ENCODE assay signal across 19 cellular contexts in the genomic region with DNA sequence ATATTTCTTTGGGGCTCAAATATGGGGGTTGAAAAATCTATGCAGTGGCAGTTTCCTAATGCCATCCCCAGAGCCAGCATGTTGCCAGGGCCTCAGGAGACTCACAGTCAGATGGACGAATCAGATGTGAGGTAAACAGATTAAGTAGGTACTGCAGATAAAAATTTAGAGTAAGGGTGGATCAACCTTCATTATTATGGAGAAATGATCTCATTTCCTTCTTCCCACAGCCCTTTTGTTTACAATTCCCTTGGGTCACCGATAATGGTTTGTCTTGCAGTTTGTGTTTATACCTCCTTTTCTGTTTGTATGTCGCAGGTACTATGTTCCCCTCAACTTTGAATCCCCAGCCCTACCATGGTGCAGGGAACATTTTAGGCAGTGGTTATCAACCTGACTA. TPM values are rescaled to one million over a fixed set of nuclear protein-coding genes. Genes with fewer than 3 reads are reported as not detected.
A peak's percentile ranks its signal among the peaks of the same experiment; 100 is the strongest.
DNase-seq lines count a peak whose midpoint lies in the region; ATAC-seq, FAIRE-seq and TF ChIP-seq lines count a peak whose summit lies in the region.
"Had no signal": no experiment of that assay in that cellular context is flagged by ENCODE, and none has a peak within 500 bp of the region (broad histone marks: within the 10 kb centered on the region; RNA-seq: fewer than 3 reads in every experiment).

No MANE protein-coding gene starts in this region.

- no peak overlapping the region for H3K27ac Mint-ChIP-seq in astrocyte (ENCODE audit: unreplicated experiment)
- H3K27ac Mint-ChIP-seq: CD4-positive, CD25-positive, alpha-beta regulatory T cell; stimulated activated memory B cell treated with anti-CD40 and anti-IgM and Interleukin-4, amounts not matched to agents 10 μg/mL and 1 μg/mL and 100 μg/mL, for 72 hours; T-helper 17 cell had no signal

- H3K36me3 Mint-ChIP-seq in astrocyte (ENCODE audit: low read depth, unreplicated experiment): no peaks in the 10 kb centered on the region
- H3K36me3 Mint-ChIP-seq: CD4-positive, CD25-positive, alpha-beta regulatory T cell; stimulated activated memory B cell treated with anti-CD40 and anti-IgM and Interleukin-4, amounts not matched to agents 10 μg/mL and 1 μg/mL and 100 μg/mL, for 72 hours had no signal

- peak; percentile 65 for DNase-seq in NCI-H82 (lab: John Stamatoyannopoulos, UW)
- no peak for DNase-seq in NCI-H82 treated with DMSO at 0.1 percent for 48 hours (lab: John Stamatoyannopoulos, UW; ENCODE audit: unreplicated experiment)
- DNase-seq in NCI-H146 treated with DMSO at 0.1 percent for 48 hours (lab: John Stamatoyannopoulos, UW; ENCODE audit: unreplicated experiment): peak; percentile 29
- DNase-seq in astrocyte (ENCODE audit: low read depth): no peak
- no peak for DNase-seq in GM12892 (ENCODE audit: insufficient read length)
- no peak for DNase-seq in suprapubic skin (ENCODE audit: low spot score in 2 of 2)
- DNase-seq in stimulated activated CD4-positive, alpha-beta T cell treated with anti-CD3 and anti-CD28 coated beads, Interleukin-4, amount 100 ng/mL, for 24 hours: no peak
- DNase-seq: CD4-positive, CD25-positive, alpha-beta regulatory T cell; dorsolateral prefrontal cortex; EL; esophagus squamous epithelium; left ventricle myocardium superior; NCI-H510A; SJCRH30; T-helper 17 cell; thyroid gland had no signal

- no peak overlapping the region for H3K4me3 ChIP-seq in astrocyte (ENCODE audit: insufficient read depth, low read depth, low read length)
- H3K4me3 ChIP-seq in suprapubic skin: no peak overlapping the region
- H3K4me3 ChIP-seq: dorsolateral prefrontal cortex, esophagus squamous epithelium, SJCRH30, thyroid gland had no signal

- peaks cover 18% of the 10 kb centered on the region for H3K4me1 ChIP-seq in astrocyte (ENCODE audit: insufficient read depth, low read length)
- H3K4me1 ChIP-seq in suprapubic skin: no peaks in the 10 kb centered on the region
- H3K4me1 ChIP-seq: esophagus squamous epithelium, SJCRH30, thyroid gland had no signal

- peaks cover 100% of the 10 kb centered on the region for H3K79me2 ChIP-seq in astrocyte (ENCODE audit: insufficient read depth, low read length)

- TF ChIP-seq EP300 in suprapubic skin (IDR thresholded peaks at IDR 0.05): no peak

- H3K9me3 Mint-ChIP-seq in astrocyte (ENCODE audit: unreplicated experiment): no peaks in the 10 kb centered on the region
- H3K9me3 Mint-ChIP-seq: stimulated activated memory B cell treated with anti-CD40 and anti-IgM and Interleukin-4, amounts not matched to agents 10 μg/mL and 1 μg/mL and 100 μg/mL, for 72 hours had no signal

- no peaks in the 10 kb centered on the region for H3K27me3 ChIP-seq in astrocyte (ENCODE audit: insufficient read depth, low read length)
- H3K27me3 ChIP-seq in suprapubic skin: no peaks in the 10 kb centered on the region
- H3K27me3 ChIP-seq: esophagus squamous epithelium, SJCRH30, thyroid gland had no signal

- TF ChIP-seq CTCF in astrocyte (IDR thresholded peaks at IDR 0.05; ENCODE audit: insufficient read depth, low read depth, low read length) (no peak), suprapubic skin (IDR thresholded peaks at IDR 0.05) (no peak)

- no peaks in the 10 kb centered on the region for H3K9me3 ChIP-seq in astrocyte (ENCODE audit: insufficient read depth, low read depth, low read length)
- H3K9me3 ChIP-seq in suprapubic skin: no peaks in the 10 kb centered on the region
- H3K9me3 ChIP-seq: esophagus squamous epithelium, SJCRH30, thyroid gland had no signal

- peak overlapping the region; percentile 36 for H3K4me3 Mint-ChIP-seq in astrocyte (ENCODE audit: unreplicated experiment)
- H3K4me3 Mint-ChIP-seq: CD4-positive, CD25-positive, alpha-beta regulatory T cell; stimulated activated memory B cell treated with anti-CD40 and anti-IgM and Interleukin-4, amounts not matched to agents 10 μg/mL and 1 μg/mL and 100 μg/mL, for 72 hours; T-helper 17 cell had no signal

- H3K9ac ChIP-seq in astrocyte (ENCODE audit: low read length): no peak overlapping the region

- H3K27ac ChIP-seq in astrocyte (ENCODE audit: low read depth, low read length) (no peak overlapping the region), suprapubic skin (no peak overlapping the region)
- H3K27ac ChIP-seq: dorsolateral prefrontal cortex, esophagus squamous epithelium, SJCRH30, thyroid gland had no signal

- ATAC-seq in HG03045 (IDR thresholded peaks at IDR 0.05; ENCODE audit: unreplicated experiment): no peak
- ATAC-seq: left ventricle myocardium superior; stimulated activated memory B cell treated with anti-CD40 and anti-IgM and Interleukin-4, amounts not matched to agents 10 μg/mL and 1 μg/mL and 100 μg/mL, for 72 hours; T-helper 17 cell had no signal

- WGBS in suprapubic skin: 85% methylated on average over 3 of the region's 3 CpGs

- TF ChIP-seq POLR2A in GM12892 (IDR thresholded peaks at IDR 0.05; ENCODE audit: low read depth, low read length): no peak
- TF ChIP-seq POLR2A in suprapubic skin (IDR thresholded peaks at IDR 0.05): no peak

- H3K4me2 ChIP-seq in astrocyte (ENCODE audit: low read length): no peak overlapping the region

- H2AFZ ChIP-seq in astrocyte (ENCODE audit: low read depth, low read length): no peak overlapping the region

- no peaks in the 10 kb centered on the region for H3K36me3 ChIP-seq in astrocyte (ENCODE audit: insufficient read depth, low read length)
- H3K36me3 ChIP-seq in suprapubic skin: no peaks in the 10 kb centered on the region
- H3K36me3 ChIP-seq: esophagus squamous epithelium, SJCRH30, thyroid gland had no signal

- H3K4me1 Mint-ChIP-seq in astrocyte (ENCODE audit: low read depth, unreplicated experiment): peaks cover 15% of the 10 kb centered on the region
- H3K4me1 Mint-ChIP-seq: stimulated activated memory B cell treated with anti-CD40 and anti-IgM and Interleukin-4, amounts not matched to agents 10 μg/mL and 1 μg/mL and 100 μg/mL, for 72 hours had no signal

- peaks cover 42% of the 10 kb centered on the region for H4K20me1 ChIP-seq in astrocyte (ENCODE audit: insufficient read depth, low read length)

- FAIRE-seq in astrocyte (lab: Jason Lieb, UNC) (peak; percentile 72), GM12892 (lab: Jason Lieb, UNC) (no peak)
- FAIRE-seq: H54 had no signal

- H3K27me3 Mint-ChIP-seq in astrocyte (ENCODE audit: low read depth, unreplicated experiment): no peaks in the 10 kb centered on the region
- H3K27me3 Mint-ChIP-seq: CD4-positive, CD25-positive, alpha-beta regulatory T cell; stimulated activated memory B cell treated with anti-CD40 and anti-IgM and Interleukin-4, amounts not matched to agents 10 μg/mL and 1 μg/mL and 100 μg/mL, for 72 hours; T-helper 17 cell had no signal

RNA-seq across cellular contexts. Expression of a gene that starts 20.0 kb away (rescaled TPM):
- 16.0 and 19.0 TPM in 2 replicates for total RNA-seq in astrocyte
- 8.3 TPM for polyA plus RNA-seq in GM12892 (2012; ENCODE audit: missing spikeins)
- total RNA-seq in suprapubic skin: 1 to 10 TPM in 3 of 4 donors, under 1 TPM in 1; 0.93 to 3.0 (median 2.3) TPM

Comparison
In these comparisons a context has a peak if more than half of its experiments do, and no peak if none do; other contexts are left out.
1. DNase-seq: peak in NCI-H82 (single experiment) and NCI-H146 treated with DMSO at 0.1 percent for 48 hours (single experiment); none in NCI-H82 treated with DMSO at 0.1 percent for 48 hours (single experiment), astrocyte (single experiment), GM12892 (single experiment), suprapubic skin (0 of 2) and stimulated activated CD4-positive, alpha-beta T cell treated with anti-CD3 and anti-CD28 coated beads, Interleukin-4, amount 100 ng/mL, for 24 hours (single experiment).